ENCODE assay signal across 8 cellular contexts in genomic region chr5:102754499-102755424, GRCh38. TPM values are rescaled to one million over a fixed set of nuclear protein-coding genes. Genes with fewer than 3 reads are reported as not detected.
DNase-seq lines count a peak whose midpoint lies in the region; ATAC-seq, FAIRE-seq and TF ChIP-seq lines count a peak whose summit lies in the region.

PAM (plus strand) TSS chr5:102755305; CDS start chr5:102866196, 110,891 bp downstream.

- WGBS in thymus = under 1% methylated on average over 77 of the region's 77 CpGs

- H3K4me3 ChIP-seq in thymus (ENCODE audit: low read length) = peak within 1 kb of the TSS; percentile 73

- TF ChIP-seq EP300 in Ishikawa (IDR thresholded peaks at IDR 0.05; ENCODE audit: borderline replicate concordance) = no peak

- no peak for TF ChIP-seq RAD21 in Ishikawa (IDR thresholded peaks at IDR 0.05; ENCODE audit: low read depth)

- peak within 1 kb of the TSS; percentile 46 for H3K27ac ChIP-seq in thymus (ENCODE audit: low read depth)

- peak; percentile 84 for ATAC-seq in GM21717 (IDR thresholded peaks at IDR 0.05; ENCODE audit: unreplicated experiment)

- in situ Hi-C loops in SK-MEL-5 (cut with HindIII; ENCODE audit: low pct_unique_long_range_greater_than_20kb, low sequenced_read_pairs) = no loop called here

- FAIRE-seq in frontal cortex (lab: Jason Lieb, UNC) = no peak

- DNase-seq in EL (peak; percentile 88), SK-MEL-5 (ENCODE audit: low read depth, low spot score) (peak; percentile 70), frontal cortex (ENCODE audit: low spot score in 2 of 2) (peak; percentile 80 to 82), occipital lobe (lab: John Stamatoyannopoulos, UW) (peak; percentile 50)
- peak; percentile 19 to 60 (median 31) for DNase-seq in activated naive CD4-positive, alpha-beta T cell (lab: John Stamatoyannopoulos, UW)

- H3K4me1 ChIP-seq in thymus (ENCODE audit: control insufficient read depth, insufficient read depth, low read length) = peaks cover 11% of the 10 kb centered on the region

- H3K36me3 ChIP-seq in thymus (ENCODE audit: control insufficient read depth, insufficient read depth) = no peaks in the 10 kb centered on the region

- H3K27me3 ChIP-seq in thymus (ENCODE audit: control insufficient read depth, insufficient read depth) = peaks cover 2% of the 10 kb centered on the region

- H3K9me3 ChIP-seq in thymus (ENCODE audit: control insufficient read depth) = no peaks in the 10 kb centered on the region

TF ChIP-seq in Ishikawa, 13 proteins besides CTCF, POLR2A, EP300 and RAD21:
- TF ChIP-seq REST (IDR thresholded peaks at IDR 0.05; ENCODE audit: low read depth) (no peak), TAF1 (IDR thresholded peaks at IDR 0.05; ENCODE audit: low read depth) (no peak; the same call in none of the 2 replicates), YY1 (IDR thresholded peaks at IDR 0.05; ENCODE audit: low read depth) (peak; percentile 19; the same call in 1 of the 2 replicates), NFIC (IDR thresholded peaks at IDR 0.05) (no peak), MAX (IDR thresholded peaks at IDR 0.05) (peak; percentile 63; the same call in 1 of the 2 replicates), USF1 (IDR thresholded peaks at IDR 0.05) (peak; percentile 31; the same call in 1 of the 2 replicates), TCF12 (IDR thresholded peaks at IDR 0.05; ENCODE audit: low read depth) (peak; percentile 50; the same call in 1 of the 2 replicates), ZBTB7A (IDR thresholded peaks at IDR 0.05; ENCODE audit: low read depth) (peak; percentile 60; the same call in 1 of the 2 replicates)

RNA-seq across cellular contexts. Expression of gene PAM, which starts in this region (rescaled TPM):
- total RNA-seq in SK-MEL-5 (2014; rRNA removed; shearing (Covaris generic)) = 464 and 472 TPM in 2 replicates
- polyA plus RNA-seq in SK-MEL-5 (2015; cell fraction: cytosol; rRNA removed) = 746 and 801 TPM in 2 replicates
- polyA plus RNA-seq in SK-MEL-5 (2015; cell fraction: nucleus; rRNA removed) = 170 and 182 TPM in 2 replicates
- 61.6 TPM for total RNA-seq in frontal cortex
- total RNA-seq in occipital lobe = 85.2 TPM
- polyA plus RNA-seq in thymus = 76.3 TPM

Comparison
In these comparisons a context has a peak if more than half of its experiments do, and no peak if none do; other contexts are left out.
1. Peak in every context shown above with its lines: DNase-seq, ATAC-seq, H3K4me3 ChIP-seq and H3K27ac ChIP-seq.
2. DNase-seq: peak in every context shown above with its lines; median percentile 88 in EL; 81 in frontal cortex; 70 in SK-MEL-5; 50 in occipital lobe; 31 in activated naive CD4-positive, alpha-beta T cell.